ENCODE assay signal across 2 cellular contexts in genomic region chr9:109040571-109040970, GRCh38.
TF ChIP-seq lines count a peak whose summit lies in the region.

No MANE protein-coding gene starts in this region.

TF ChIP-seq in HepG2, 621 proteins besides CTCF, POLR2A, EP300 and RAD21:
- no peak for TF ChIP-seq TRAFD1 (CRISPR knock-in tag; IDR thresholded peaks at IDR 0.05; ENCODE audit: borderline replicate concordance)
- no peak for TF ChIP-seq ZNF251 (CRISPR knock-in tag; IDR thresholded peaks at IDR 0.05)
- TF ChIP-seq KLF6 (CRISPR knock-in tag; IDR thresholded peaks at IDR 0.05) = no peak
- no peak for TF ChIP-seq STAT5B (CRISPR knock-in tag; IDR thresholded peaks at IDR 0.05)
- no peak for TF ChIP-seq PATZ1 (CRISPR knock-in tag; IDR thresholded peaks at IDR 0.05)
- no peak for TF ChIP-seq ZBTB10 (CRISPR knock-in tag; IDR thresholded peaks at IDR 0.05; ENCODE audit: borderline replicate concordance)
- TF ChIP-seq ZNF337 (CRISPR knock-in tag; IDR thresholded peaks at IDR 0.05; ENCODE audit: borderline replicate concordance, low read depth) = no peak
- no peak for TF ChIP-seq ZNF713 (CRISPR knock-in tag; IDR thresholded peaks at IDR 0.05)
- no peak for TF ChIP-seq ZNF766 (CRISPR knock-in tag; IDR thresholded peaks at IDR 0.05; ENCODE audit: borderline replicate concordance)

TF ChIP-seq in K562, 482 proteins besides CTCF, POLR2A, EP300 and RAD21:
- no peak for TF ChIP-seq RBM14 (IDR thresholded peaks at IDR 0.05; ENCODE audit: borderline replicate concordance, insufficient read depth, low read depth, low read length)
- no peak for TF ChIP-seq ZFP30 (CRISPR knock-in tag; IDR thresholded peaks at IDR 0.05; ENCODE audit: borderline replicate concordance)
- peak; percentile 70 for TF ChIP-seq ZNF146 (CRISPR knock-in tag; IDR thresholded peaks at IDR 0.05; ENCODE audit: unreplicated experiment)
- TF ChIP-seq MECOM (CRISPR knock-in tag; IDR thresholded peaks at IDR 0.05) = no peak
- TF ChIP-seq C11orf30 (IDR thresholded peaks at IDR 0.05; ENCODE audit: low read depth) = no peak
- no peak for TF ChIP-seq HSF4 (CRISPR knock-in tag; IDR thresholded peaks at IDR 0.05; ENCODE audit: borderline replicate concordance)
- no peak for TF ChIP-seq HDAC6 (IDR thresholded peaks at IDR 0.05; ENCODE audit: low read depth, low read length)
- no peak for TF ChIP-seq ZNF384 (IDR thresholded peaks at IDR 0.05; ENCODE audit: low read depth, low read length)
- TF ChIP-seq POLR2G (IDR thresholded peaks at IDR 0.05; ENCODE audit: low read depth, low read length) = no peak
